ENCODE assay signal across 18 cellular contexts in the genomic region with DNA sequence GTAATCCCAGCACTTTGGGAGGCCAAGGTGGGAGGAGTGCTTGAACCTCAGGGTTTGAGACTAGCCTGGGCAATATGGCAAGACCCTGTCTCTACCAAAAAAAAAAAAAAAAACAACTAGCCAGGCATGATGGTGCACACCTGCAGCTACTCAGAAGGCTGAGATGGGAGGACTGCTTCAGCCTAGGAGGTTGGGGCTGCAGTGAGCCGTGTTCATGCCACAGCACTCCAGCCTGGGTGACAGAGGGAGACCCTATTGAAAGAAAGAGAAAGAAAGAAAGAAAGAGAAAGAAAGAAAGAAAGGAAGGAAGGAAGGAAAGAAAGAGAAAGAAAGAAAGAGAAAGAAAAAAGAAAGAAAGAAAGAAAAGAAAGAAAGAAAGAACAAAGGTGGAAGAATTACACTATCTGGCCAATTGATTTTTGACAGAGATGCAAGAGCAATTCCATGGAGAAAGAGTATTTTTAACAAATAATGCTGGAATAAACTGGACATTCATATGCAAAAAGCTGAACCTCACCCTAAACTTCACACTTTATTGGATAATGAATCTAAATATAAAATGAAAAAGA. TPM values are rescaled to one million over a fixed set of nuclear protein-coding genes. Genes with fewer than 3 reads are reported as not detected.
DNase-seq lines count a peak whose midpoint lies in the region; ATAC-seq and TF ChIP-seq lines count a peak whose summit lies in the region.
"Had no signal": no experiment of that assay in that cellular context is flagged by ENCODE, and none has a peak within 500 bp of the region (broad histone marks: within the 10 kb centered on the region; RNA-seq: fewer than 3 reads in every experiment).

No MANE protein-coding gene starts in this region.

- CTCF ChIA-PET in SK-N-SH (lab: Yijun Ruan, JAX), result no interaction called here

- no peaks in the 10 kb centered on the region for H4K20me1 ChIP-seq in SK-N-SH (ENCODE audit: insufficient read depth)
- H4K20me1 ChIP-seq in Karpas-422 (ENCODE audit: insufficient read depth, low read depth, low read length), result no peaks in the 10 kb centered on the region
- H4K20me1 ChIP-seq: BLaER1 had no signal

- ATAC-seq in SK-N-SH treated with all-trans-retinoic acid at 6 μM for 48 hours, result no peak
- ATAC-seq: GM12878 had no signal

- H3K36me3 ChIP-seq in SK-N-SH (replicated peaks in 1 of 2; ENCODE audit: control insufficient read depth in 1 of 2, insufficient read depth in 2 of 2, low read length in 1 of 2), result peaks cover 5 to 27% of the 10 kb centered on the region in 2 experiments
- H3K36me3 ChIP-seq in Karpas-422 (ENCODE audit: insufficient read depth, low read length), result peaks cover 1% of the 10 kb centered on the region; the same call in 1 of the 2 replicates

- no peaks in the 10 kb centered on the region for H3K27me3 ChIP-seq in SK-N-SH (ENCODE audit: insufficient read depth)
- no peaks in the 10 kb centered on the region for H3K27me3 ChIP-seq in Karpas-422 (ENCODE audit: low read length)
- H3K27me3 ChIP-seq: BLaER1 had no signal

- no peak for TF ChIP-seq CTCF in SK-N-SH (IDR thresholded peaks at IDR 0.05)

- POLR2A ChIA-PET in SK-N-SH (lab: Yijun Ruan, JAX), result no interaction called here

- no peak for TF ChIP-seq EP300 in SK-N-SH (IDR thresholded peaks at IDR 0.05; ENCODE audit: borderline replicate concordance in 1 of 2, low read depth in 1 of 2, low read length in 1 of 2)

- intact Hi-C loops in posterior vena cava (cut with DNase I), result no loop called here

- no peak overlapping the region for H3K4me3 ChIP-seq in SK-N-SH (ENCODE audit: low read depth in 2 of 2, low read length in 1 of 2)
- peak overlapping the region; percentile 60 for H3K4me3 ChIP-seq in Karpas-422 (ENCODE audit: low read length)
- H3K4me3 ChIP-seq: BLaER1, GM12878, GM23248 had no signal

- TF ChIP-seq RAD21 in SK-N-SH (IDR thresholded peaks at IDR 0.05; ENCODE audit: low read length), result no peak

- H3K4me1 ChIP-seq in SK-N-SH (ENCODE audit: control insufficient read depth in 1 of 2, insufficient read depth in 2 of 2, low read depth in 1 of 2, low read length in 1 of 2), result peaks cover 0 to 23% of the 10 kb centered on the region in 2 experiments; a peak in 2 of 4 replicates
- peaks cover 44% of the 10 kb centered on the region for H3K4me1 ChIP-seq in Karpas-422 (ENCODE audit: low read length)
- H3K4me1 ChIP-seq: BLaER1 had no signal

- H3K9me3 ChIP-seq in SK-N-SH (no peaks in the 10 kb centered on the region), Karpas-422 (ENCODE audit: low read length) (no peaks in the 10 kb centered on the region)
- H3K9me3 ChIP-seq: BLaER1 had no signal

- DNase-seq in SK-N-SH (no peak), Karpas-422 (no peak), posterior vena cava (ENCODE audit: low spot score) (peak; percentile 24), NCI-H2227 (lab: John Stamatoyannopoulos, UW; ENCODE audit: unreplicated experiment) (no peak), H4 (ENCODE audit: low spot score) (no peak)
- DNase-seq: CD4-positive, alpha-beta T cell; CD8-positive, alpha-beta memory T cell; DMS 273 treated with DMSO at 0.1 percent for 48 hours; DMS79; EL; GDM1; GM23248; HCEC 1CT had no signal

- 100% methylated on average over 1 of the region's 1 CpG for WGBS in SK-N-SH (ENCODE audit: low lambda C conversion rate)

- H3K4me2 ChIP-seq in SK-N-SH (no peak overlapping the region), Karpas-422 (ENCODE audit: low read depth, low read length, poor library complexity, severe bottlenecking) (peak overlapping the region; percentile 80)
- H3K4me2 ChIP-seq: BLaER1 had no signal

- H3K27ac ChIP-seq in SK-N-SH (ENCODE audit: low read depth in 2 of 2, low read length in 1 of 2) (no peak overlapping the region), Karpas-422 (ENCODE audit: low read length) (peak overlapping the region; percentile 92)
- H3K27ac ChIP-seq: 22Rv1, BLaER1, C4-2B, GM23248 had no signal

- H2AFZ ChIP-seq in SK-N-SH (ENCODE audit: low read depth) (no peak overlapping the region), Karpas-422 (ENCODE audit: low read length) (no peak overlapping the region)
- H2AFZ ChIP-seq: GM23248 had no signal

- H3K9me2 ChIP-seq in SK-N-SH, result no peaks in the 10 kb centered on the region
- H3K9me2 ChIP-seq in Karpas-422 (replicated peaks; ENCODE audit: insufficient read depth, low read length), result no peaks in the 10 kb centered on the region

- H3F3A ChIP-seq in SK-N-SH (replicated peaks; ENCODE audit: insufficient read depth), result peaks cover 8% of the 10 kb centered on the region

- 0 out of 2 replicates have a peak overlapping the region, but pooled peaks have one; percentile 14 for H3K9ac ChIP-seq in SK-N-SH
- H3K9ac ChIP-seq in Karpas-422 (ENCODE audit: low read length), result peak overlapping the region; percentile 56
- H3K9ac ChIP-seq: BLaER1, GM23248 had no signal

- H3K79me2 ChIP-seq in SK-N-SH (ENCODE audit: insufficient read depth), result no peaks in the 10 kb centered on the region
- H3K79me2 ChIP-seq in Karpas-422 (ENCODE audit: low read length), result no peaks in the 10 kb centered on the region

TF ChIP-seq in SK-N-SH, 30 proteins besides CTCF, POLR2A, EP300 and RAD21:
- no peak for TF ChIP-seq YY1 (IDR thresholded peaks at IDR 0.05; ENCODE audit: low read depth)
- no peak for TF ChIP-seq FOXJ3 (CRISPR knock-in tag; IDR thresholded peaks at IDR 0.05)
- TF ChIP-seq ELF1 (IDR thresholded peaks at IDR 0.05), result no peak
- TF ChIP-seq SMC3 (IDR thresholded peaks at IDR 0.05; ENCODE audit: low read depth, low read length), result no peak
- no peak for TF ChIP-seq RXRA (IDR thresholded peaks at IDR 0.05; ENCODE audit: borderline replicate concordance, low read depth)

TF ChIP-seq in SK-N-SH treated with all-trans-retinoic acid at 6 μM for 48 hours, 23 proteins besides CTCF, POLR2A, EP300 and RAD21:
- TF ChIP-seq, protein P1, sequence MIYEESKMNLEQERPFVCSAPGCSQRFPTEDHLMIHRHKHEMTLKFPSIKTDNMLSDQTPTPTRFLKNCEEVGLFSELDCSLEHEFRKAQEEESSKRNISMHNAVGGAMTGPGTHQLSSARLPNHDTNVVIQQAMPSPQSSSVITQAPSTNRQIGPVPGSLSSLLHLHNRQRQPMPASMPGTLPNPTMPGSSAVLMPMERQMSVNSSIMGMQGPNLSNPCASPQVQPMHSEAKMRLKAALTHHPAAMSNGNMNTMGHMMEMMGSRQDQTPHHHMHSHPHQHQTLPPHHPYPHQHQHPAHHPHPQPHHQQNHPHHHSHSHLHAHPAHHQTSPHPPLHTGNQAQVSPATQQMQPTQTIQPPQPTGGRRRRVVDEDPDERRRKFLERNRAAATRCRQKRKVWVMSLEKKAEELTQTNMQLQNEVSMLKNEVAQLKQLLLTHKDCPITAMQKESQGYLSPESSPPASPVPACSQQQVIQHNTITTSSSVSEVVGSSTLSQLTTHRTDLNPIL (CRISPR knock-in tag; IDR thresholded peaks at IDR 0.05; ENCODE audit: low read depth), result no peak
- TF ChIP-seq SNAI2 (CRISPR knock-in tag; IDR thresholded peaks at IDR 0.05) (no peak), ZNF70 (CRISPR knock-in tag; IDR thresholded peaks at IDR 0.05) (no peak), TCF4 (CRISPR knock-in tag; IDR thresholded peaks at IDR 0.05; ENCODE audit: borderline replicate concordance) (no peak), CSDC2 (CRISPR knock-in tag; IDR thresholded peaks at IDR 0.05) (no peak)

RNA-seq across cellular contexts. Expression of a gene that starts 33.9 kb away (rescaled TPM):
- polyA plus RNA-seq in SK-N-SH (2012; rRNA removed), result 34.2 and 44.7 TPM in 2 replicates
- polyA plus RNA-seq in SK-N-SH (2012; cell fraction: cytosol; rRNA removed), result 26.4 and 39.5 TPM in 2 replicates
- polyA plus RNA-seq in SK-N-SH (2012; cell fraction: nucleus; rRNA removed), result 55.0 and 79.5 TPM in 2 replicates
- 163 and 270 TPM in 2 replicates for total RNA-seq in Karpas-422 (2014; rRNA removed; shearing (Covaris generic); ENCODE audit: low replicate concordance)
- 10 to 100 TPM; 46.2 to 47.8 TPM for total RNA-seq in posterior vena cava
- total RNA-seq in H4 (2014; rRNA removed; shearing (Covaris generic)), result 75.0 and 77.8 TPM in 2 replicates
